8 cellular contexts compared by ENCODE assay signal in genomic region chr7:23598321-23598720, GRCh38. TPM values are rescaled to one million over a fixed set of nuclear protein-coding genes. Genes with fewer than 3 reads are reported as not detected.
DNase-seq lines count a peak whose midpoint lies in the region; TF ChIP-seq lines count a peak whose summit lies in the region.

No MANE protein-coding gene starts in this region.

- no TSS peak for BruUV-seq in Calu3 (replicated peaks; lab: Mats Ljungman, UMichigan)

- intact Hi-C loops in Calu3 (cut with micrococcal nuclease; ENCODE audit: unreplicated experiment), result loop anchor here (5.0 kb wide), 1 partner anchor 84 kb away; the partner anchor contains the start of gene FAM221A

- DNase-seq in Calu3 (no peak), NCI-H1105 (lab: John Stamatoyannopoulos, UW) (peak; percentile 30), dermis blood vessel endothelial cell (peak; percentile 10), neural crest cell (ENCODE audit: low read depth, low spot score) (no peak), medulla oblongata (ENCODE audit: extremely low spot score) (no peak), DMS114 treated with DMSO at 0.1 percent for 48 hours (lab: John Stamatoyannopoulos, UW; ENCODE audit: unreplicated experiment) (no peak), inferior parietal cortex (ENCODE audit: extremely low spot score) (no peak)
- no peak for DNase-seq in stimulated activated CD4-positive, alpha-beta T cell treated with anti-CD3 and anti-CD28 coated beads, Interleukin-1b, Interleukin-23, amount 100 ng/mL, for 48 hours

- TF ChIP-seq CTCF in Calu3 (IDR thresholded peaks at IDR 0.05; ENCODE audit: unreplicated experiment) (no peak), neural crest cell (conservative IDR thresholded peaks at IDR 0.05) (no peak)

- peaks cover 30% of the 10 kb centered on the region for H3K4me1 Mint-ChIP-seq in Calu3 (ENCODE audit: low read depth, unreplicated experiment)
- peaks cover 33% of the 10 kb centered on the region for H3K4me1 Mint-ChIP-seq in neural crest cell

- CTCF ChIA-PET in Calu3 (lab: Charles Lee), result interaction anchor here (0.7 to 2.2 kb wide), 5 partner anchors 30 to 1214 kb away, joined by 3 to 10 read pairs (median 3); no protein-coding TSS in a partner anchor

- H3K9me3 Mint-ChIP-seq in Calu3 (ENCODE audit: low read depth, unreplicated experiment) (peaks cover 3% of the 10 kb centered on the region), neural crest cell (peaks cover 4% of the 10 kb centered on the region)

- H3K27me3 Mint-ChIP-seq in Calu3 (ENCODE audit: unreplicated experiment) (no peaks in the 10 kb centered on the region), neural crest cell (ENCODE audit: low read depth) (peaks cover 6% of the 10 kb centered on the region)

- peak overlapping the region; percentile 87 for H3K4me3 Mint-ChIP-seq in Calu3 (ENCODE audit: low read depth, unreplicated experiment)
- peak overlapping the region; percentile 97 for H3K4me3 Mint-ChIP-seq in neural crest cell

- H3K36me3 Mint-ChIP-seq in Calu3 (ENCODE audit: insufficient read depth, unreplicated experiment) (peaks cover 18% of the 10 kb centered on the region), neural crest cell (ENCODE audit: low read depth) (no peaks in the 10 kb centered on the region)

- H3K27ac Mint-ChIP-seq in Calu3 (ENCODE audit: unreplicated experiment) (peak overlapping the region; percentile 68), neural crest cell (ENCODE audit: unreplicated experiment) (peak overlapping the region; percentile 94)

RNA-seq across cellular contexts. Expression of gene CCDC126, which starts 1.1 kb away (rescaled TPM):
- total RNA-seq in Calu3 (2022) (11.0 and 12.3 TPM in 2 replicates), dermis blood vessel endothelial cell (17.3 and 28.2 TPM in 2 replicates), neural crest cell (7.3 and 9.5 TPM in 2 replicates)

Comparison
In these comparisons a context has a peak if more than half of its experiments do, and no peak if none do; other contexts are left out.
1. DNase-seq: peak in NCI-H1105 (single experiment) and dermis blood vessel endothelial cell (single experiment); none in Calu3 (single experiment), neural crest cell (single experiment), medulla oblongata (single experiment), stimulated activated CD4-positive, alpha-beta T cell treated with anti-CD3 and anti-CD28 coated beads, Interleukin-1b, Interleukin-23, amount 100 ng/mL, for 48 hours (single experiment), DMS114 treated with DMSO at 0.1 percent for 48 hours (single experiment) and inferior parietal cortex (single experiment).